In genomic region chr17:76238847-76239537, GRCh38 we compare ENCODE assay signal across 11 cellular contexts. TPM values are rescaled to one million over a fixed set of nuclear protein-coding genes. Genes with fewer than 3 reads are reported as not detected.
A peak's percentile ranks its signal among the peaks of the same experiment; 100 is the strongest.
DNase-seq lines count a peak whose midpoint lies in the region; ATAC-seq and TF ChIP-seq lines count a peak whose summit lies in the region.
"Had no signal": no experiment of that assay in that cellular context is flagged by ENCODE, and none has a peak within 500 bp of the region (broad histone marks: within the 10 kb centered on the region; RNA-seq: fewer than 3 reads in every experiment).

No MANE protein-coding gene starts in this region.

- H3K4me3 ChIP-seq in urinary bladder (ENCODE audit: low read depth, low read length) = peak overlapping the region; percentile 77
- H3K4me3 ChIP-seq in right lobe of liver = no peak overlapping the region

- DNase-seq in activated naive CD4-positive, alpha-beta T cell treated with anti-CD3 and anti-CD28 coated beads, Interleukin-2, amount 50 U/mL, for 16 hours = no peak
- DNase-seq in activated T-helper 1 cell treated with anti-CD3 and anti-CD28 coated beads, Interleukin-12 subunit alpha, Interleukin-12 subunit beta, Interleukin-2, Interleukin-4 antibody, amounts not matched to agents 30 ng/mL and 10 ng/mL and 1 ng/mL, durations not matched to agents 14 hours and 24 hours and 36 hours (ENCODE audit: low spot score) = no peak
- DNase-seq in memory B cell (ENCODE audit: low spot score in 2 of 2) (no peak), LoVo (ENCODE audit: low spot score) (no peak), right lobe of liver (no peak), ureter (ENCODE audit: low spot score) (no peak)
- DNase-seq: amniotic stem cell; left ventricle myocardium superior; stimulated activated naive B cell treated with anti-CD40 and anti-IgM and Interleukin-4, amounts not matched to agents 10 μg/mL and 1 μg/mL and 100 μg/mL, for 72 hours had no signal

- no peak overlapping the region for H3K27ac ChIP-seq in urinary bladder (ENCODE audit: low read depth)
- no peak overlapping the region for H3K27ac ChIP-seq in right lobe of liver

- H3K9me3 Mint-ChIP-seq in activated naive CD4-positive, alpha-beta T cell treated with anti-CD3 and anti-CD28 coated beads, Interleukin-2, amount 50 U/mL, for 24 hours = no peaks in the 10 kb centered on the region
- H3K9me3 Mint-ChIP-seq in activated T-helper 1 cell treated with anti-CD3 and anti-CD28 coated beads, Interleukin-12 subunit alpha, Interleukin-12 subunit beta, Interleukin-2, Interleukin-4 antibody, amounts not matched to agents 30 ng/mL and 10 ng/mL and 1 ng/mL, durations not matched to agents 14 hours and 24 hours and 36 hours = peaks cover 3% of the 10 kb centered on the region
- H3K9me3 Mint-ChIP-seq in memory B cell = no peaks in the 10 kb centered on the region
- H3K9me3 Mint-ChIP-seq: stimulated activated naive B cell treated with anti-CD40 and anti-IgM and Interleukin-4, amounts not matched to agents 10 μg/mL and 1 μg/mL and 100 μg/mL, for 72 hours had no signal

- no peaks in the 10 kb centered on the region for H3K9me3 ChIP-seq in right lobe of liver

- H3K4me1 ChIP-seq in urinary bladder (ENCODE audit: insufficient read depth) = no peaks in the 10 kb centered on the region
- H3K4me1 ChIP-seq in right lobe of liver = peaks cover 0 to 9% (median 4%) of the 10 kb centered on the region in 4 donors

- ATAC-seq in memory B cell (ENCODE audit: low read depth) (no peak), right lobe of liver (no peak)

- H3K4me3 Mint-ChIP-seq in activated naive CD4-positive, alpha-beta T cell treated with anti-CD3 and anti-CD28 coated beads, Interleukin-2, amount 50 U/mL, for 24 hours = peak overlapping the region; percentile 88
- H3K4me3 Mint-ChIP-seq in activated T-helper 1 cell treated with anti-CD3 and anti-CD28 coated beads, Interleukin-12 subunit alpha, Interleukin-12 subunit beta, Interleukin-2, Interleukin-4 antibody, amounts not matched to agents 30 ng/mL and 10 ng/mL and 1 ng/mL, durations not matched to agents 14 hours and 24 hours and 36 hours = peak overlapping the region; percentile 90
- peak overlapping the region; percentile 73 for H3K4me3 Mint-ChIP-seq in memory B cell

- TF ChIP-seq CTCF in right lobe of liver (IDR thresholded peaks at IDR 0.05) = no peak

- no peak for TF ChIP-seq POLR2A in right lobe of liver (IDR thresholded peaks at IDR 0.05)

- H3K27me3 Mint-ChIP-seq in activated naive CD4-positive, alpha-beta T cell treated with anti-CD3 and anti-CD28 coated beads, Interleukin-2, amount 50 U/mL, for 24 hours = no peaks in the 10 kb centered on the region
- no peaks in the 10 kb centered on the region for H3K27me3 Mint-ChIP-seq in activated T-helper 1 cell treated with anti-CD3 and anti-CD28 coated beads, Interleukin-12 subunit alpha, Interleukin-12 subunit beta, Interleukin-2, Interleukin-4 antibody, amounts not matched to agents 30 ng/mL and 10 ng/mL and 1 ng/mL, durations not matched to agents 14 hours and 24 hours and 36 hours (ENCODE audit: insufficient read depth)
- H3K27me3 Mint-ChIP-seq in memory B cell = peaks cover 17% of the 10 kb centered on the region

- H3K36me3 Mint-ChIP-seq in activated naive CD4-positive, alpha-beta T cell treated with anti-CD3 and anti-CD28 coated beads, Interleukin-2, amount 50 U/mL, for 24 hours = peaks cover 5% of the 10 kb centered on the region
- peaks cover 10% of the 10 kb centered on the region for H3K36me3 Mint-ChIP-seq in activated T-helper 1 cell treated with anti-CD3 and anti-CD28 coated beads, Interleukin-12 subunit alpha, Interleukin-12 subunit beta, Interleukin-2, Interleukin-4 antibody, amounts not matched to agents 30 ng/mL and 10 ng/mL and 1 ng/mL, durations not matched to agents 14 hours and 24 hours and 36 hours (ENCODE audit: low read depth)
- no peaks in the 10 kb centered on the region for H3K36me3 Mint-ChIP-seq in memory B cell

- intact Hi-C loops in activated T-helper 1 cell treated with anti-CD3 and anti-CD28 coated beads, Interleukin-12 subunit alpha, Interleukin-12 subunit beta, Interleukin-2, Interleukin-4 antibody, amounts not matched to agents 30 ng/mL and 10 ng/mL and 1 ng/mL, durations not matched to agents 14 hours and 24 hours and 36 hours (cut with micrococcal nuclease) = no loop called here
- intact Hi-C loops in right lobe of liver (cut with DNase I) = no loop called here

- no peaks in the 10 kb centered on the region for H3K27me3 ChIP-seq in right lobe of liver

- peaks cover 71% of the 10 kb centered on the region for H3K4me1 Mint-ChIP-seq in activated naive CD4-positive, alpha-beta T cell treated with anti-CD3 and anti-CD28 coated beads, Interleukin-2, amount 50 U/mL, for 24 hours
- H3K4me1 Mint-ChIP-seq in activated T-helper 1 cell treated with anti-CD3 and anti-CD28 coated beads, Interleukin-12 subunit alpha, Interleukin-12 subunit beta, Interleukin-2, Interleukin-4 antibody, amounts not matched to agents 30 ng/mL and 10 ng/mL and 1 ng/mL, durations not matched to agents 14 hours and 24 hours and 36 hours (ENCODE audit: low read depth) = peaks cover 64% of the 10 kb centered on the region
- H3K4me1 Mint-ChIP-seq in memory B cell = peaks cover 4% of the 10 kb centered on the region

- H3K36me3 ChIP-seq in urinary bladder (ENCODE audit: insufficient read depth) (no peaks in the 10 kb centered on the region), right lobe of liver (no peaks in the 10 kb centered on the region)

- H3K27ac Mint-ChIP-seq in activated naive CD4-positive, alpha-beta T cell treated with anti-CD3 and anti-CD28 coated beads, Interleukin-2, amount 50 U/mL, for 24 hours = peak overlapping the region; percentile 80
- H3K27ac Mint-ChIP-seq in activated T-helper 1 cell treated with anti-CD3 and anti-CD28 coated beads, Interleukin-12 subunit alpha, Interleukin-12 subunit beta, Interleukin-2, Interleukin-4 antibody, amounts not matched to agents 30 ng/mL and 10 ng/mL and 1 ng/mL, durations not matched to agents 14 hours and 24 hours and 36 hours = peak overlapping the region; percentile 86
- no peak overlapping the region for H3K27ac Mint-ChIP-seq in memory B cell
- H3K27ac Mint-ChIP-seq: stimulated activated naive B cell treated with anti-CD40 and anti-IgM and Interleukin-4, amounts not matched to agents 10 μg/mL and 1 μg/mL and 100 μg/mL, for 72 hours had no signal

- whole genome bisulfite sequencing in urinary bladder = 57% methylated on average over 11 of the region's 11 CpGs
- WGBS in right lobe of liver (ENCODE audit: insufficient coverage, low coverage, low lambda C conversion rate, missing lambda C conversion rate) = 43% methylated on average over 11 of the region's 11 CpGs

RNA-seq across cellular contexts. Expression of gene RNF157, which starts 1.3 kb away (rescaled TPM):
- total RNA-seq in activated T-helper 1 cell treated with anti-CD3 and anti-CD28 coated beads, Interleukin-12 subunit alpha, Interleukin-12 subunit beta, Interleukin-2, Interleukin-4 antibody, amounts not matched to agents 30 ng/mL and 10 ng/mL and 1 ng/mL, durations not matched to agents 14 hours and 24 hours and 36 hours = 50.4 and 51.7 TPM in 2 replicates
- total RNA-seq in urinary bladder (1.9 TPM), right lobe of liver (10 to 100 TPM in 2 of 6 experiments, 1 to 10 TPM in 2, under 1 TPM in 2; 0.39 to 14.5 (median 6.0) TPM), ureter (4.3 TPM)
- polyA plus RNA-seq in urinary bladder = 5.8 TPM

RNA-seq across cellular contexts. Expression of gene UBALD2, which starts 26.2 kb away (rescaled TPM):
- total RNA-seq in activated T-helper 1 cell treated with anti-CD3 and anti-CD28 coated beads, Interleukin-12 subunit alpha, Interleukin-12 subunit beta, Interleukin-2, Interleukin-4 antibody, amounts not matched to agents 30 ng/mL and 10 ng/mL and 1 ng/mL, durations not matched to agents 14 hours and 24 hours and 36 hours = 206 and 217 TPM in 2 replicates
- total RNA-seq in urinary bladder (5.4 TPM), right lobe of liver (10 to 100 TPM in 4 of 6 experiments, 1 to 10 TPM in 2; 7.3 to 17.9 (median 14.5) TPM), ureter (89.1 TPM)
- 22.4 TPM for polyA plus RNA-seq in urinary bladder
